Comparison of ENCODE assay signal across 9 cellular contexts in genomic region chr5:67693956-67694564, GRCh38.
DNase-seq lines count a peak whose midpoint lies in the region; ATAC-seq and TF ChIP-seq lines count a peak whose summit lies in the region.
"Had no signal": no experiment of that assay in that cellular context is flagged by ENCODE, and none has a peak within 500 bp of the region (broad histone marks: within the 10 kb centered on the region; RNA-seq: fewer than 3 reads in every experiment).

No MANE protein-coding gene starts in this region.

- H3K4me1 Mint-ChIP-seq in activated naive CD8-positive, alpha-beta T cell treated with anti-CD3 and anti-CD28 coated beads for 36 hours = no peaks in the 10 kb centered on the region

- peak overlapping the region; percentile 38 to 93 (median 78) for H3K27ac ChIP-seq in heart left ventricle
- peak overlapping the region; percentile 2 to 27 for H3K27ac ChIP-seq in ovary
- H3K27ac ChIP-seq in uterus = peak overlapping the region; percentile 78 to 83

- H3K36me3 Mint-ChIP-seq in activated naive CD8-positive, alpha-beta T cell treated with anti-CD3 and anti-CD28 coated beads for 36 hours = no peaks in the 10 kb centered on the region

- no peak overlapping the region for H3K27ac Mint-ChIP-seq in activated naive CD8-positive, alpha-beta T cell treated with anti-CD3 and anti-CD28 coated beads for 36 hours

- no peaks in the 10 kb centered on the region for H3K9me3 Mint-ChIP-seq in activated naive CD8-positive, alpha-beta T cell treated with anti-CD3 and anti-CD28 coated beads for 36 hours

- H3K36me3 ChIP-seq in heart left ventricle (no peaks in the 10 kb centered on the region), ovary (no peaks in the 10 kb centered on the region), uterus (no peaks in the 10 kb centered on the region)

- WGBS in heart left ventricle, 4 donors = 28 to 50% (median 31%) methylated on average over 6 of the region's 6 CpGs
- WGBS in ovary, 3 donors = 3 to 7% (median 6%) methylated on average over 6 of the region's 6 CpGs

- TF ChIP-seq CTCF in heart left ventricle (IDR thresholded peaks at IDR 0.05) = no peak
- no peak for TF ChIP-seq CTCF in ovary (IDR thresholded peaks at IDR 0.05)
- no peak for TF ChIP-seq CTCF in uterus (IDR thresholded peaks at IDR 0.05)

- TF ChIP-seq POLR2A in heart left ventricle (IDR thresholded peaks at IDR 0.05) = no peak
- no peak for TF ChIP-seq POLR2A in ovary (IDR thresholded peaks at IDR 0.05)
- no peak for TF ChIP-seq POLR2A in uterus (IDR thresholded peaks at IDR 0.05)

- H3K27me3 Mint-ChIP-seq in activated naive CD8-positive, alpha-beta T cell treated with anti-CD3 and anti-CD28 coated beads for 36 hours = no peaks in the 10 kb centered on the region

- intact Hi-C loops in heart left ventricle (cut with DNase I) (loop anchor here in 6 of 10 donors (2.0 to 10.0 kb wide), 8 partner anchors 47 to 573 kb away; partner anchors contain the start of gene PIK3R1 (in 1 of the 6)), ovary (cut with DNase I) (loop anchor here in 2 of 4 donors (10.0 kb wide), 2 partner anchors 101 to 561 kb away; no protein-coding TSS in a partner anchor), uterus (cut with DNase I; ENCODE audit: low total_unique reads) (no loop called here)

- DNase-seq in astrocyte of the hippocampus (ENCODE audit: low read depth, low spot score) (peak; percentile 30), heart left ventricle (peak; percentile 49 to 84 (median 65)), ovary (peak; percentile 27 to 90 (median 85)), uterus (peak; percentile 86 to 93), MV-4-11 (lab: John Stamatoyannopoulos, UW) (no peak)
- no peak for DNase-seq in activated naive CD8-positive, alpha-beta T cell treated with anti-CD3 and anti-CD28 coated beads for 36 hours
- DNase-seq: T1000 had no signal

- no peak overlapping the region for H3K4me3 Mint-ChIP-seq in activated naive CD8-positive, alpha-beta T cell treated with anti-CD3 and anti-CD28 coated beads for 36 hours

- TF ChIP-seq EP300 in ovary (IDR thresholded peaks at IDR 0.05) = peak; percentile 90

- ATAC-seq in heart left ventricle = peak; percentile 96 to 98 (median 98)
- ATAC-seq in GM19467 (IDR thresholded peaks at IDR 0.05; ENCODE audit: unreplicated experiment) = no peak

- H3K27me3 ChIP-seq in heart left ventricle = no peaks in the 10 kb centered on the region
- H3K27me3 ChIP-seq in ovary = no peaks in the 10 kb centered on the region
- H3K27me3 ChIP-seq in uterus = no peaks in the 10 kb centered on the region

- H3K9me3 ChIP-seq in heart left ventricle = no peaks in the 10 kb centered on the region
- H3K9me3 ChIP-seq in ovary = no peaks in the 10 kb centered on the region
- H3K9me3 ChIP-seq in uterus = no peaks in the 10 kb centered on the region

- H3K4me3 ChIP-seq in heart left ventricle (no peak overlapping the region), ovary (no peak overlapping the region), uterus (no peak overlapping the region)
- H3K4me3 ChIP-seq: skin epidermis had no signal

- H3K4me1 ChIP-seq in heart left ventricle (peaks cover 0 to 20% (median 9%) of the 10 kb centered on the region in 12 donors), ovary (ENCODE audit: insufficient read depth) (peaks cover 11% of the 10 kb centered on the region), uterus (peaks cover 0 to 3% of the 10 kb centered on the region in 2 donors)

Comparison
In these comparisons a context has a peak if more than half of its experiments do, and no peak if none do; other contexts are left out.
1. DNase-seq: peak in astrocyte of the hippocampus (single experiment), heart left ventricle (5 of 5), ovary (5 of 5) and uterus (2 of 2); none in activated naive CD8-positive, alpha-beta T cell treated with anti-CD3 and anti-CD28 coated beads for 36 hours (single experiment) and MV-4-11 (single experiment).
2. H3K27ac ChIP-seq: peak in every context shown above with its lines; median percentile 80 in uterus; 78 in heart left ventricle; 14 in ovary.